25 cellular contexts compared by ENCODE assay signal in genomic region chr12:31605531-31605930, GRCh38.
"Had no signal": no experiment of that assay in that cellular context is flagged by ENCODE, and none has a peak within 500 bp of the region (broad histone marks: within the 10 kb centered on the region; RNA-seq: fewer than 3 reads in every experiment).

No MANE protein-coding gene starts in this region.

- H3K27me3 ChIP-seq: brain microvascular endothelial cell, sigmoid colon, stomach, thyroid gland, upper lobe of right lung had no signal

- H3K27me3 Mint-ChIP-seq: stimulated activated naive B cell treated with anti-CD40 and anti-IgM and Interleukin-4, amounts not matched to agents 10 μg/mL and 1 μg/mL and 100 μg/mL, for 72 hours had no signal

- ATAC-seq: activated CD4-positive, CD25-positive, alpha-beta regulatory T cell treated with anti-CD3 and anti-CD28 coated beads, Interleukin-2, amount 50 U/mL, for 24 hours; lower lobe of right lung; naive thymus-derived CD8-positive, alpha-beta T cell; stimulated activated naive B cell treated with anti-CD40 and anti-IgM and Interleukin-4, amounts not matched to agents 10 μg/mL and 1 μg/mL and 100 μg/mL, for 72 hours; upper lobe of right lung had no signal

- H3K27ac Mint-ChIP-seq: activated naive CD4-positive, alpha-beta T cell treated with anti-CD3 and anti-CD28 coated beads for 36 hours; activated naive CD8-positive, alpha-beta T cell treated with anti-CD3 and anti-CD28 coated beads for 36 hours; naive thymus-derived CD8-positive, alpha-beta T cell; stimulated activated naive B cell treated with anti-CD40 and anti-IgM and Interleukin-4, amounts not matched to agents 10 μg/mL and 1 μg/mL and 100 μg/mL, for 72 hours had no signal

- DNase-seq: activated CD4-positive, alpha-beta T cell treated with anti-CD3 and anti-CD28 coated beads for 48 hours; activated CD4-positive, alpha-beta T cell treated with anti-CD3 and anti-CD28 coated beads, Interleukin-2, amount 50 U/mL, for 48 hours; activated CD8-positive, alpha-beta memory T cell treated with anti-CD3 and anti-CD28 coated beads for 24 hours; activated effector memory CD4-positive, alpha-beta T cell treated with Interleukin-2 at 50 U/mL for 16 hours; activated naive CD4-positive, alpha-beta T cell treated with anti-CD3 and anti-CD28 coated beads for 36 hours; activated naive CD8-positive, alpha-beta T cell treated with anti-CD3 and anti-CD28 coated beads for 36 hours; brain microvascular endothelial cell; central memory CD4-positive, alpha-beta T cell; head of caudate nucleus; lower lobe of right lung; mesenchymal stem cell; naive thymus-derived CD8-positive, alpha-beta T cell; nucleus accumbens; sigmoid colon; small intestine; stimulated activated CD4-positive, alpha-beta T cell treated with anti-CD3 and anti-CD28 coated beads, Interleukin-4, amount 100 ng/mL, for 24 hours; stimulated activated naive B cell treated with anti-CD40 and anti-IgM and Interleukin-4, amounts not matched to agents 10 μg/mL and 1 μg/mL and 100 μg/mL, for 72 hours; stomach; T-helper 9 cell; thyroid gland; upper lobe of right lung had no signal

- H3K27ac ChIP-seq: brain microvascular endothelial cell, lower lobe of right lung, parathyroid adenoma, sigmoid colon, stomach, thyroid gland, upper lobe of right lung, VCaP had no signal

- H3K36me3 ChIP-seq: brain microvascular endothelial cell, lower lobe of right lung, sigmoid colon, stomach, thyroid gland, upper lobe of right lung had no signal

- H3K4me1 Mint-ChIP-seq: activated naive CD8-positive, alpha-beta T cell treated with anti-CD3 and anti-CD28 coated beads for 36 hours; neural crest cell had no signal

- H3K4me1 ChIP-seq: lower lobe of right lung, parathyroid adenoma, sigmoid colon, stomach, thyroid gland, upper lobe of right lung had no signal

- H3K4me3 ChIP-seq: lower lobe of right lung, sigmoid colon, stomach, thyroid gland, upper lobe of right lung had no signal

- H3K9me3 ChIP-seq: thyroid gland had no signal

- H3K4me3 Mint-ChIP-seq: activated naive CD4-positive, alpha-beta T cell treated with anti-CD3 and anti-CD28 coated beads for 36 hours; activated naive CD8-positive, alpha-beta T cell treated with anti-CD3 and anti-CD28 coated beads for 36 hours; naive thymus-derived CD8-positive, alpha-beta T cell; neural crest cell; stimulated activated naive B cell treated with anti-CD40 and anti-IgM and Interleukin-4, amounts not matched to agents 10 μg/mL and 1 μg/mL and 100 μg/mL, for 72 hours had no signal
